Comparison of ENCODE assay signal across 8 cellular contexts in genomic region chr11:8683115-8683807, GRCh38. TPM values are rescaled to one million over a fixed set of nuclear protein-coding genes. Genes with fewer than 3 reads are reported as not detected.
DNase-seq lines count a peak whose midpoint lies in the region; ATAC-seq and TF ChIP-seq lines count a peak whose summit lies in the region.

No MANE protein-coding gene starts in this region.

- peaks cover 41% of the 10 kb centered on the region for H3K36me3 ChIP-seq in lower lobe of right lung
- peaks cover 16 to 26% of the 10 kb centered on the region in 2 donors for H3K36me3 ChIP-seq in thyroid gland

- ATAC-seq in lower lobe of right lung = peak; percentile 4 to 17
- ATAC-seq in HG02759 (IDR thresholded peaks at IDR 0.05; ENCODE audit: unreplicated experiment) = no peak
- no peak for ATAC-seq in GM21737 (IDR thresholded peaks at IDR 0.05; ENCODE audit: unreplicated experiment)

- H3K4me3 ChIP-seq in GM12865 (ENCODE audit: low read depth, low read length) (peak overlapping the region; percentile 76), cardiac fibroblast (replicated peaks in 1 of 2; ENCODE audit: low read depth in 2 of 2, low read length in 2 of 2) (peak overlapping the region; percentile 96 to 98), lower lobe of right lung (peak overlapping the region; percentile 97), thyroid gland (replicated peaks in 1 of 3) (peak overlapping the region; percentile 78 to 96 (median 96))

- no peaks in the 10 kb centered on the region for H3K9me3 ChIP-seq in lower lobe of right lung
- no peaks in the 10 kb centered on the region for H3K9me3 ChIP-seq in thyroid gland

- peak overlapping the region; percentile 99 for H3K27ac ChIP-seq in lower lobe of right lung
- H3K27ac ChIP-seq in thyroid gland = peak overlapping the region; percentile 84 to 97 (median 87)

- intact Hi-C loops in lower lobe of right lung (cut with DNase I) = no loop called here
- intact Hi-C loops in thyroid gland (cut with DNase I) = no loop called here

- TF ChIP-seq CTCF in GM12865 (IDR thresholded peaks at IDR 0.05; ENCODE audit: insufficient read depth, low read depth, low read length, missing control alignments) = no peak
- TF ChIP-seq CTCF in cardiac fibroblast (IDR thresholded peaks at IDR 0.05; ENCODE audit: low read depth, low read length) = no peak
- TF ChIP-seq CTCF in lower lobe of right lung (IDR thresholded peaks at IDR 0.05) = no peak
- TF ChIP-seq CTCF in thyroid gland (IDR thresholded peaks at IDR 0.05) = peak in 1 of 6 experiments; percentile 2

- peaks cover 37% of the 10 kb centered on the region for H3K4me1 ChIP-seq in lower lobe of right lung
- peaks cover 25 to 41% of the 10 kb centered on the region in 2 donors for H3K4me1 ChIP-seq in thyroid gland

- 3 to 7% methylated on average over 23 to 26 of the region's 27 CpGs for WGBS in thyroid gland, 2 donors

- DNase-seq in GM12865 (ENCODE audit: low read depth) = peak; percentile 56
- peak; percentile 28 for DNase-seq in M059J (ENCODE audit: low read depth)
- no peak for DNase-seq in cardiac fibroblast (ENCODE audit: low read depth in 2 of 2)
- peak; percentile 66 for DNase-seq in lower lobe of right lung
- peak in 1 of 2 donors; percentile 24 for DNase-seq in thyroid gland
- DNase-seq in cortex of kidney (lab: John Stamatoyannopoulos, UW) = no peak

- no peak for TF ChIP-seq POLR2A in thyroid gland (IDR thresholded peaks at IDR 0.05)

- H3K27me3 ChIP-seq in lower lobe of right lung (ENCODE audit: low read depth) (no peaks in the 10 kb centered on the region), thyroid gland (no peaks in the 10 kb centered on the region)

RNA-seq across cellular contexts. Expression of gene RPL27A, which starts 0.7 kb away (rescaled TPM):
- total RNA-seq in M059J (2014; rRNA removed; shearing (Covaris generic)) = 728 and 753 TPM in 2 replicates
- total RNA-seq in lower lobe of right lung = 920 TPM
- total RNA-seq in thyroid gland = 1,000 to 10,000 TPM; 1,071 to 3,396 (median 1,647) TPM

RNA-seq across cellular contexts. Expression of gene TRIM66, which starts 0.8 kb away (rescaled TPM):
- total RNA-seq in M059J (2014; rRNA removed; shearing (Covaris generic)) = 2.2 and 4.1 TPM in 2 replicates
- total RNA-seq in lower lobe of right lung = 11.0 TPM
- 10 to 100 TPM in 1 of 4 donors, 1 to 10 TPM in 3; 7.7 to 48.5 (median 9.4) TPM for total RNA-seq in thyroid gland

Comparison
In these comparisons a context has a peak if more than half of its experiments do, and no peak if none do; other contexts are left out.
1. DNase-seq: peak in GM12865 (single experiment), M059J (single experiment) and lower lobe of right lung (single experiment); none in cardiac fibroblast (0 of 2) and cortex of kidney (single experiment).
2. ATAC-seq: peak in lower lobe of right lung (2 of 2); none in HG02759 (single experiment) and GM21737 (single experiment).
3. Peak in every context shown above with its lines, with median percentiles within 50 percentile points of each other: H3K4me3 ChIP-seq.